Comparison of ENCODE assay signal across 1 cellular context in the genomic region with DNA sequence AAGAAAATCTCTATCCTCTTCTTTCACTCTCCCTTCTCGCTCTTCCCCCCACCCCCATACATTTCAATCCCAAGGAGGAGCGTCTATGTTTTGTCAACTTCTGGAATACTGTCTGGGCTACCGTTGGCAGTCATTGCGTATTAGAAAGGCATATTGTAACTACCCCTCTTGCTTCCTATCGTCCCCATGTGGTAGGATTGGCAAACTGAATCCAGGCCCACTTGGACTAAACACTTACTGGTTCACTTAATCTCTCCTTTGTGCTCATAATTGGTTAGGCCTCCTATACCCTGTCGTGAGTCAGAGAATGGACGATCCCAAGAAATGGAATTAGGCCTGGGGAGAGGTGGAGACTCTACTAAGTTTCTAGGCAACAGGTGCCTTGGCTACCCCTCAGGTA.
A peak's percentile ranks its signal among the peaks of the same experiment; 100 is the strongest.
TF ChIP-seq lines count a peak whose summit lies in the region.

No MANE protein-coding gene starts in this region.

TF ChIP-seq in GM12878, 131 proteins besides CTCF, POLR2A, EP300 and RAD21:
- TF ChIP-seq, protein P1, sequence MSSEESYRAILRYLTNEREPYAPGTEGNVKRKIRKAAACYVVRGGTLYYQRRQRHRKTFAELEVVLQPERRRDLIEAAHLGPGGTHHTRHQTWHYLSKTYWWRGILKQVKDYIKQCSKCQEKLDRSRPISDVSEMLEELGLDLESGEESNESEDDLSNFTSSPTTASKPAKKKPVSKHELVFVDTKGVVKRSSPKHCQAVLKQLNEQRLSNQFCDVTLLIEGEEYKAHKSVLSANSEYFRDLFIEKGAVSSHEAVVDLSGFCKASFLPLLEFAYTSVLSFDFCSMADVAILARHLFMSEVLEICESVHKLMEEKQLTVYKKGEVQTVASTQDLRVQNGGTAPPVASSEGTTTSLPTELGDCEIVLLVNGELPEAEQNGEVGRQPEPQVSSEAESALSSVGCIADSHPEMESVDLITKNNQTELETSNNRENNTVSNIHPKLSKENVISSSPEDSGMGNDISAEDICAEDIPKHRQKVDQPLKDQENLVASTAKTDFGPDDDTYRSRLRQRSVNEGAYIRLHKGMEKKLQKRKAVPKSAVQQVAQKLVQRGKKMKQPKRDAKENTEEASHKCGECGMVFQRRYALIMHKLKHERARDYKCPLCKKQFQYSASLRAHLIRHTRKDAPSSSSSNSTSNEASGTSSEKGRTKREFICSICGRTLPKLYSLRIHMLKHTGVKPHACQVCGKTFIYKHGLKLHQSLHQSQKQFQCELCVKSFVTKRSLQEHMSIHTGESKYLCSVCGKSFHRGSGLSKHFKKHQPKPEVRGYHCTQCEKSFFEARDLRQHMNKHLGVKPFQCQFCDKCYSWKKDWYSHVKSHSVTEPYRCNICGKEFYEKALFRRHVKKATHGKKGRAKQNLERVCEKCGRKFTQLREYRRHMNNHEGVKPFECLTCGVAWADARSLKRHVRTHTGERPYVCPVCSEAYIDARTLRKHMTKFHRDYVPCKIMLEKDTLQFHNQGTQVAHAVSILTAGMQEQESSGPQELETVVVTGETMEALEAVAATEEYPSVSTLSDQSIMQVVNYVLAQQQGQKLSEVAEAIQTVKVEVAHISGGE (CRISPR knock-in tag; IDR thresholded peaks at IDR 0.05) = no peak
- peak; percentile 52; the same call in 1 of the 2 replicates for TF ChIP-seq SMC3 (IDR thresholded peaks at IDR 0.05; ENCODE audit: borderline replicate concordance, low read length)
- no peak for TF ChIP-seq POLR2AphosphoS2 (IDR thresholded peaks at IDR 0.05; ENCODE audit: low read depth, low read length)
